ENCODE assay signal across 12 cellular contexts in genomic region chr14:103724116-103724515, GRCh38. TPM values are rescaled to one million over a fixed set of nuclear protein-coding genes. Genes with fewer than 3 reads are reported as not detected.
DNase-seq lines count a peak whose midpoint lies in the region; ATAC-seq and TF ChIP-seq lines count a peak whose summit lies in the region.
"Had no signal": no experiment of that assay in that cellular context is flagged by ENCODE, and none has a peak within 500 bp of the region (broad histone marks: within the 10 kb centered on the region; RNA-seq: fewer than 3 reads in every experiment).

No MANE protein-coding gene starts in this region.

- POLR2A ChIA-PET in A673 (lab: Charles Lee; ENCODE audit: low non-redundant PET) = no interaction called here

- ATAC-seq in left lobe of liver (peak; percentile 17), GM18909 (IDR thresholded peaks at IDR 0.05; ENCODE audit: poor library complexity, unreplicated experiment) (no peak)
- peak; percentile 26 for ATAC-seq in stimulated activated memory B cell treated with anti-CD40 and anti-IgM and Interleukin-4, amounts not matched to agents 10 μg/mL and 1 μg/mL and 100 μg/mL, for 72 hours

- H3K27ac ChIP-seq in A673 (ENCODE audit: low read depth, low read length, poor library complexity, severe bottlenecking) = no peak overlapping the region
- H3K27ac ChIP-seq: epithelial cell of prostate had no signal

- intact Hi-C loops in A673 (cut with micrococcal nuclease; ENCODE audit: unreplicated experiment) = no loop called here

- no peak overlapping the region for H3K27ac Mint-ChIP-seq in stimulated activated memory B cell treated with anti-CD40 and anti-IgM and Interleukin-4, amounts not matched to agents 10 μg/mL and 1 μg/mL and 100 μg/mL, for 72 hours
- H3K27ac Mint-ChIP-seq: type B pancreatic cell had no signal

- H3K4me3 Mint-ChIP-seq in stimulated activated memory B cell treated with anti-CD40 and anti-IgM and Interleukin-4, amounts not matched to agents 10 μg/mL and 1 μg/mL and 100 μg/mL, for 72 hours = no peak overlapping the region
- H3K4me3 Mint-ChIP-seq: type B pancreatic cell had no signal

- H3K4me3 ChIP-seq in A673 (ENCODE audit: low read depth, low read length, poor library complexity, severe bottlenecking) = no peak overlapping the region

- H3K9me3 ChIP-seq in A673 (ENCODE audit: low read depth, low read length, poor library complexity, severe bottlenecking) = no peaks in the 10 kb centered on the region

- BruUV-seq in A673 (replicated peaks; lab: Mats Ljungman, UMichigan) = no TSS peak

- H3K9me3 Mint-ChIP-seq in stimulated activated memory B cell treated with anti-CD40 and anti-IgM and Interleukin-4, amounts not matched to agents 10 μg/mL and 1 μg/mL and 100 μg/mL, for 72 hours = no peaks in the 10 kb centered on the region
- H3K9me3 Mint-ChIP-seq: type B pancreatic cell had no signal

- no peaks in the 10 kb centered on the region for H3K4me1 ChIP-seq in A673 (ENCODE audit: insufficient read depth, low read length, poor library complexity, severe bottlenecking)

- H3K36me3 ChIP-seq in A673 (ENCODE audit: insufficient read depth, low read length, poor library complexity, severe bottlenecking) = peaks cover 3% of the 10 kb centered on the region

- CTCF ChIA-PET in A673 (lab: Charles Lee) = no interaction called here

- DNase-seq in NCI-H1694 (lab: John Stamatoyannopoulos, UW) (peak; percentile 12), dermis blood vessel endothelial cell (peak; percentile 39), left lobe of liver (ENCODE audit: low spot score) (no peak), A673 (ENCODE audit: low spot score) (no peak)
- no peak for DNase-seq in effector CD8-positive, alpha-beta T cell (lab: John Stamatoyannopoulos, UW)
- DNase-seq in activated CD4-positive, alpha-beta T cell treated with anti-CD3 and anti-CD28 coated beads for 48 hours = no peak
- DNase-seq: midbrain; stimulated activated CD4-positive, alpha-beta T cell treated with anti-CD3 and anti-CD28 coated beads, Interleukin-2, amount 100 ng/mL, for 24 hours had no signal

- no peaks in the 10 kb centered on the region for H3K27me3 ChIP-seq in A673 (replicated peaks; ENCODE audit: insufficient read depth, low read depth, low read length, poor library complexity)

- H3K27me3 Mint-ChIP-seq in stimulated activated memory B cell treated with anti-CD40 and anti-IgM and Interleukin-4, amounts not matched to agents 10 μg/mL and 1 μg/mL and 100 μg/mL, for 72 hours = no peaks in the 10 kb centered on the region
- H3K27me3 Mint-ChIP-seq: type B pancreatic cell had no signal

- H3K36me3 Mint-ChIP-seq in stimulated activated memory B cell treated with anti-CD40 and anti-IgM and Interleukin-4, amounts not matched to agents 10 μg/mL and 1 μg/mL and 100 μg/mL, for 72 hours = peaks cover 4% of the 10 kb centered on the region

- TF ChIP-seq CTCF in A673 (conservative IDR thresholded peaks at IDR 0.05; ENCODE audit: low read depth, low read length) = no peak

- H3K4me1 Mint-ChIP-seq in stimulated activated memory B cell treated with anti-CD40 and anti-IgM and Interleukin-4, amounts not matched to agents 10 μg/mL and 1 μg/mL and 100 μg/mL, for 72 hours = peaks cover 8% of the 10 kb centered on the region

RNA-seq across cellular contexts. Expression of gene ZFYVE21, which starts 8.5 kb away (rescaled TPM):
- total RNA-seq in dermis blood vessel endothelial cell = 108 and 138 TPM in 2 replicates
- total RNA-seq in left lobe of liver = 25.2 TPM
- 35.7 and 38.6 TPM in 2 replicates for total RNA-seq in A673 (2021)

RNA-seq across cellular contexts. Expression of gene XRCC3, which starts 8.9 kb away (rescaled TPM):
- total RNA-seq in dermis blood vessel endothelial cell = 18.2 and 26.9 TPM in 2 replicates
- 1.2 TPM for total RNA-seq in left lobe of liver
- 82.1 and 91.8 TPM in 2 replicates for total RNA-seq in A673 (2021)

Comparison
In these comparisons a context has a peak if more than half of its experiments do, and no peak if none do; other contexts are left out.
1. DNase-seq: peak in NCI-H1694 (single experiment) and dermis blood vessel endothelial cell (single experiment); none in left lobe of liver (single experiment), effector CD8-positive, alpha-beta T cell (single experiment), A673 (single experiment) and activated CD4-positive, alpha-beta T cell treated with anti-CD3 and anti-CD28 coated beads for 48 hours (single experiment).